3 cellular contexts compared by ENCODE assay signal in the genomic region with DNA sequence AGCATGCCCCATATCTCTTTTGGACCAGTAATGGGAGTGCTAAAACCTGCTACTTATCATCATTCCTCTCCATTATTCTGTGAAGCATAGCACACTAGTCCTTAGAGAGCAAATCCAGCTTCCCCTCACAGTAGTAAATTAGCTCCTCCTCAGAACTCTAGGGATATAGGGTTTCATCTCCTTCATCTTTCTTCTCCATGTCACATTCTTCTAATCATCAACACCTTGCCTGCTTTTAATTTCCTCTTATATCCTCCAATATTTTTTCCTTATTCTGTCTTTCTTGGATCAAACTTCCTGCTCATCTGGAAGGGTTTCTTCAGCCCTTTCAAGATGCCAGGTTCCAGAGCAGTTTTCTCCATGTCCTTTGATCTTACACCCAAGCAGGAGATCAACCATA.
"Had no signal": no experiment of that assay in that cellular context is flagged by ENCODE, and none has a peak within 500 bp of the region (broad histone marks: within the 10 kb centered on the region; RNA-seq: fewer than 3 reads in every experiment).

No MANE protein-coding gene starts in this region.

- DNase-seq: GDM1, GF-D8 had no signal

- ATAC-seq: GM12878 had no signal

- H3K4me3 ChIP-seq: GM12878 had no signal
